Comparison of ENCODE assay signal across 8 cellular contexts in genomic region chr2:30230855-30231725, GRCh38. TPM values are rescaled to one million over a fixed set of nuclear protein-coding genes. Genes with fewer than 3 reads are reported as not detected.
DNase-seq lines count a peak whose midpoint lies in the region; ATAC-seq, FAIRE-seq and TF ChIP-seq lines count a peak whose summit lies in the region.

TSS of gene LBH (plus strand) at chr2:30231534. CDS start at chr2:30231739, 205 bp downstream.

- intact Hi-C loops in Right ventricle myocardium inferior (cut with DNase I) (loop anchor here (5.0 kb wide), 2 partner anchors 71 to 206 kb away; no protein-coding TSS in a partner anchor), pancreas (cut with DNase I) (no loop called here), thyroid gland (cut with DNase I) (loop anchor here (10.0 kb wide), 1 partner anchor 114 kb away; no protein-coding TSS in a partner anchor)

- no peak for FAIRE-seq in pancreas (lab: Jason Lieb, UNC)

- H3K27ac Mint-ChIP-seq in activated naive CD8-positive, alpha-beta T cell = peak within 1 kb of the TSS; percentile 99

- H3K36me3 ChIP-seq in pancreas = no peaks in the 10 kb centered on the region
- peaks cover 0 to 15% of the 10 kb centered on the region in 2 donors for H3K36me3 ChIP-seq in thyroid gland

- TF ChIP-seq POLR2A in thyroid gland (IDR thresholded peaks at IDR 0.05) = peak; percentile 99 to 100

- no peaks in the 10 kb centered on the region for H3K9me3 Mint-ChIP-seq in activated naive CD8-positive, alpha-beta T cell (ENCODE audit: low read depth)

- DNase-seq in COLO829 (ENCODE audit: low spot score) (peak; percentile 90), SKM-1 treated with dmso at 0.1 percent for 144 hours (lab: John Stamatoyannopoulos, UW; ENCODE audit: unreplicated experiment) (peak; percentile 72), Right ventricle myocardium inferior (ENCODE audit: missing footprints) (peak; percentile 92), pancreas (peak; percentile 52 to 85 (median 76)), thyroid gland (peak; percentile 84 to 88)
- DNase-seq in Jurkat, Clone E6-1 (ENCODE audit: low read depth, low spot score) = peak; percentile 58

- H3K4me1 Mint-ChIP-seq in activated naive CD8-positive, alpha-beta T cell (ENCODE audit: low read depth) = peaks cover 72% of the 10 kb centered on the region

- peak; percentile 46 for ATAC-seq in GM21390 (IDR thresholded peaks at IDR 0.05; ENCODE audit: unreplicated experiment)
- ATAC-seq in Right ventricle myocardium inferior = peak; percentile 83
- ATAC-seq in pancreas = peak; percentile 70 to 76 (median 73)

- H3K27ac ChIP-seq in pancreas (peak within 1 kb of the TSS in 3 of 4 donors; percentile 43 to 71 (median 68)), thyroid gland (peak within 1 kb of the TSS; percentile 96 to 99 (median 97))

- peak within 1 kb of the TSS; percentile 90 for H3K4me3 Mint-ChIP-seq in activated naive CD8-positive, alpha-beta T cell

- H3K9me3 ChIP-seq in pancreas = no peaks in the 10 kb centered on the region
- H3K9me3 ChIP-seq in thyroid gland = no peaks in the 10 kb centered on the region

- H3K36me3 Mint-ChIP-seq in activated naive CD8-positive, alpha-beta T cell = peaks cover 3% of the 10 kb centered on the region

- H3K4me1 ChIP-seq in pancreas (peaks cover 0 to 4% (median 0%) of the 10 kb centered on the region in 3 donors), thyroid gland (peaks cover 33 to 44% of the 10 kb centered on the region in 2 donors)

- WGBS in pancreas, 2 donors = 14 to 21% methylated on average over 76 to 95 of the region's 95 CpGs
- WGBS in thyroid gland, 2 donors = 2% methylated on average over 19 to 72 of the region's 95 CpGs

- peak within 1 kb of the TSS; percentile 60 for H3K4me3 ChIP-seq in Jurkat, Clone E6-1 (ENCODE audit: low read length)
- H3K4me3 ChIP-seq in pancreas (peak within 1 kb of the TSS; percentile 38 to 72 (median 54)), thyroid gland (replicated peaks in 1 of 3) (peak within 1 kb of the TSS; percentile 80 to 95 (median 89))

- H3K27me3 ChIP-seq in pancreas (no peaks in the 10 kb centered on the region), thyroid gland (no peaks in the 10 kb centered on the region)

- H3K27me3 Mint-ChIP-seq in activated naive CD8-positive, alpha-beta T cell = no peaks in the 10 kb centered on the region

- TF ChIP-seq CTCF in pancreas (IDR thresholded peaks at IDR 0.05) (no peak), thyroid gland (IDR thresholded peaks at IDR 0.05) (no peak)

RNA-seq across cellular contexts. Expression of gene LBH, which starts in this region (rescaled TPM):
- 11.9 TPM for polyA plus RNA-seq in Jurkat, Clone E6-1 (2012; ENCODE audit: insufficient read depth, insufficient read length)
- total RNA-seq in Right ventricle myocardium inferior = 133 TPM
- 10 to 100 TPM in 2 of 6 donors, 1 to 10 TPM in 4; 5.1 to 26.9 (median 7.4) TPM for total RNA-seq in pancreas
- 10 to 100 TPM in 1 of 2 donors, 1 to 10 TPM in 1; 4.1 to 12.1 TPM for polyA plus RNA-seq in pancreas
- total RNA-seq in thyroid gland = 100 to 1,000 TPM; 104 to 206 (median 126) TPM

Comparison
In these comparisons a context has a peak if more than half of its experiments do, and no peak if none do; other contexts are left out.
1. Peak in every context shown above with its lines: DNase-seq, ATAC-seq, H3K4me3 ChIP-seq and H3K27ac ChIP-seq.
2. intact Hi-C loops: an anchor here in Right ventricle myocardium inferior (5.0 kb wide) and thyroid gland (10.0 kb wide); none called in pancreas.